8 cellular contexts compared by ENCODE assay signal in genomic region chr10:97718178-97718577, GRCh38. TPM values are rescaled to one million over a fixed set of nuclear protein-coding genes. Genes with fewer than 3 reads are reported as not detected.
DNase-seq lines count a peak whose midpoint lies in the region; ATAC-seq, FAIRE-seq and TF ChIP-seq lines count a peak whose summit lies in the region.

No MANE protein-coding gene starts in this region.

- no peak for ATAC-seq in HG03095 (IDR thresholded peaks at IDR 0.05; ENCODE audit: unreplicated experiment)

- H3K4me3 ChIP-seq in prostate gland, result no peak overlapping the region

- no peaks in the 10 kb centered on the region for H3K9me3 ChIP-seq in prostate gland

- WGBS in prostate gland, result 44% methylated on average over 6 of the region's 6 CpGs

- intact Hi-C loops in prostate gland (cut with DNase I), result no loop called here

- no peaks in the 10 kb centered on the region for H3K36me3 ChIP-seq in prostate gland

- H3K27me3 ChIP-seq in prostate gland (replicated peaks; ENCODE audit: insufficient read depth), result no peaks in the 10 kb centered on the region

- H3K4me1 ChIP-seq in prostate gland (replicated peaks), result peaks cover 9% of the 10 kb centered on the region

- H3K27ac ChIP-seq in prostate gland, result peak overlapping the region; percentile 71 to 73

- FAIRE-seq in frontal cortex (lab: Jason Lieb, UNC), result no peak

- TF ChIP-seq POLR2A in prostate gland (IDR thresholded peaks at IDR 0.05), result no peak

- peak; percentile 71 for DNase-seq in COLO829 (ENCODE audit: low spot score)
- DNase-seq in SKM-1 (lab: John Stamatoyannopoulos, UW; ENCODE audit: unreplicated experiment), result peak; percentile 45
- peak; percentile 71 to 72 for DNase-seq in frontal cortex (ENCODE audit: low spot score in 2 of 2)
- no peak for DNase-seq in prostate gland (ENCODE audit: low spot score)
- DNase-seq in activated CD4-positive, alpha-beta T cell treated with anti-CD3 and anti-CD28 coated beads for 48 hours, result no peak
- DNase-seq in NCI-H2107 (lab: John Stamatoyannopoulos, UW), result no peak
- DNase-seq in stimulated activated CD4-positive, alpha-beta T cell treated with anti-CD3 and anti-CD28 coated beads, Interleukin-12 subunit alpha, Interleukin-12 subunit beta, amount 100 ng/mL, for 4 hours, result no peak

- no peak for TF ChIP-seq CTCF in prostate gland (IDR thresholded peaks at IDR 0.05)

RNA-seq across cellular contexts. Expression of gene MARVELD1, which starts 4.6 kb away (rescaled TPM):
- total RNA-seq in frontal cortex (6.1 TPM), prostate gland (10 to 100 TPM; 32.8 to 35.3 TPM)

RNA-seq across cellular contexts. Expression of gene ZFYVE27, which starts 18.8 kb away (rescaled TPM):
- 45.2 TPM for total RNA-seq in frontal cortex
- 10 to 100 TPM; 15.3 to 41.4 TPM for total RNA-seq in prostate gland

RNA-seq across cellular contexts. Expression of gene AVPI1, which starts 31.1 kb away (rescaled TPM):
- total RNA-seq in frontal cortex, result 2.4 TPM
- 10 to 100 TPM; 17.0 to 28.6 TPM for total RNA-seq in prostate gland

RNA-seq across cellular contexts. Expression of gene SFRP5, which starts 53.6 kb away (rescaled TPM):
- 1.6 TPM for total RNA-seq in frontal cortex
- 1 to 10 TPM in 1 of 2 donors, under 1 TPM in 1; 0.23 to 3.2 TPM for total RNA-seq in prostate gland

Comparison
In these comparisons a context has a peak if more than half of its experiments do, and no peak if none do; other contexts are left out.
1. DNase-seq: peak in COLO829 (single experiment), SKM-1 (single experiment) and frontal cortex (2 of 2); none in prostate gland (single experiment), activated CD4-positive, alpha-beta T cell treated with anti-CD3 and anti-CD28 coated beads for 48 hours (single experiment), NCI-H2107 (single experiment) and stimulated activated CD4-positive, alpha-beta T cell treated with anti-CD3 and anti-CD28 coated beads, Interleukin-12 subunit alpha, Interleukin-12 subunit beta, amount 100 ng/mL, for 4 hours (single experiment).